ENCODE assay signal across 9 cellular contexts in the genomic region with DNA sequence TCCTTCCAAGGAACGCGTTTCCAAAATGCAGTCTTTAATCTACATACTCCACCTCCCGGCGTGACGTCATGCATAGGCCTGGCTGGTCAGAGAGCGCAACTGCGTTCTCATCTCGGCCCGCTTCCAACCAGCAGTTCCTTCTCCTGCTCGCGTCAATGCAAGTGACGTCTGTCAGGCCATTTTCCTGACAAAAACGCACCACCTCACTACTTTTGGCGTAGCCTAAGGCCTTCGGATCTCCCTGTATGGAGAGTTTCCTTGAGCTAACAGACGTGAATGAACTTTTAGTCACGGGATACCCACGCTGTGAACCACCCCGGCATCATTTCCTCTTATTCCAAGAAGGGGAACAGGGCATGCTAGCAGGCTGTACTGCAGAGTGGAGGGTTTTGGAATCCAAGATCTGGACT. TPM values are rescaled to one million over a fixed set of nuclear protein-coding genes. Genes with fewer than 3 reads are reported as not detected.
DNase-seq lines count a peak whose midpoint lies in the region; ATAC-seq and TF ChIP-seq lines count a peak whose summit lies in the region.
"Had no signal": no experiment of that assay in that cellular context is flagged by ENCODE, and none has a peak within 500 bp of the region (broad histone marks: within the 10 kb centered on the region; RNA-seq: fewer than 3 reads in every experiment).

No MANE protein-coding gene starts in this region.

- no peaks in the 10 kb centered on the region for H3K27me3 ChIP-seq in mammary epithelial cell (ENCODE audit: insufficient read depth, low read length)

- H3K4me1 ChIP-seq in mammary epithelial cell (ENCODE audit: insufficient read depth, low read length) = peaks cover 6% of the 10 kb centered on the region

- CTCF ChIA-PET in mammary epithelial cell (lab: Charles Lee; ENCODE audit: low non-redundant PET) = no interaction called here

- intact Hi-C loops in mammary epithelial cell (cut with micrococcal nuclease) = no loop called here

- TF ChIP-seq CTCF in mammary epithelial cell (conservative IDR thresholded peaks at IDR 0.05 in 1 of 2, IDR thresholded peaks at IDR 0.05 in 1 of 2; ENCODE audit: extremely low read depth in 1 of 2, insufficient read depth in 1 of 2, low read depth in 1 of 2, low read length in 2 of 2) (no peak), foreskin fibroblast (IDR thresholded peaks at IDR 0.05; ENCODE audit: low read depth, low read length) (no peak)

- in situ Hi-C loops in T47D (cut with HindIII; ENCODE audit: low pct_unique_long_range_greater_than_20kb, low sequenced_read_pairs) = no loop called here
- in situ Hi-C loops in mammary epithelial cell (cut with MboI; ENCODE audit: low sequenced_read_pairs in 2 of 2) = no loop called here

- no peak overlapping the region for H3K4me2 ChIP-seq in mammary epithelial cell (ENCODE audit: insufficient read depth, low read depth, low read length)

- no peak overlapping the region for H3K4me3 ChIP-seq in mammary epithelial cell (replicated peaks in 1 of 3; ENCODE audit: insufficient read depth in 1 of 3, low read depth in 2 of 3, low read length in 3 of 3)
- no peak overlapping the region for H3K4me3 ChIP-seq in foreskin fibroblast (ENCODE audit: low read depth in 1 of 2, low read length in 2 of 2)

- no peak overlapping the region for H3K27ac ChIP-seq in mammary epithelial cell (ENCODE audit: insufficient read depth, low read depth, low read length)

- no peaks in the 10 kb centered on the region for H3K79me2 ChIP-seq in mammary epithelial cell (ENCODE audit: insufficient read depth, low read length)

- WGBS in mammary epithelial cell (ENCODE audit: low coverage, missing lambda C conversion rate) = 55% methylated on average over 18 of the region's 19 CpGs

- no peak for ATAC-seq in HG02938 (IDR thresholded peaks at IDR 0.05; ENCODE audit: unreplicated experiment)
- no peak for ATAC-seq in HG02852 (IDR thresholded peaks at IDR 0.05; ENCODE audit: unreplicated experiment)
- no peak for ATAC-seq in GM19463 (IDR thresholded peaks at IDR 0.05; ENCODE audit: unreplicated experiment)

- peak; percentile 44 to 96 for DNase-seq in T47D (ENCODE audit: low read depth in 1 of 2, low spot score in 1 of 2)
- DNase-seq in mammary epithelial cell = no peak
- peak; percentile 31 for DNase-seq in activated T-cell treated with anti-CD3 and anti-CD28 coated beads, Interleukin-2, amount 50 U/mL, for 1 hour
- peak; percentile 37 to 64 for DNase-seq in foreskin fibroblast
- peak; percentile 28 for DNase-seq in putamen (ENCODE audit: low spot score)
- DNase-seq: DND-41 had no signal

- no peaks in the 10 kb centered on the region for H4K20me1 ChIP-seq in mammary epithelial cell (ENCODE audit: insufficient read depth, low read length)

- H3K9ac ChIP-seq in mammary epithelial cell (ENCODE audit: insufficient read depth, low read length) = no peak overlapping the region

- no TSS peak for BruUV-seq in mammary epithelial cell (replicated peaks; lab: Mats Ljungman, UMichigan)

- dilution Hi-C loops in mammary epithelial cell (cut with HindIII; ENCODE audit: low sequenced_read_pairs) = no loop called here

- no peaks in the 10 kb centered on the region for H3K9me3 ChIP-seq in mammary epithelial cell (replicated peaks; ENCODE audit: insufficient read depth, low read length)

- H2AFZ ChIP-seq in mammary epithelial cell (ENCODE audit: low read depth, low read length) = no peak overlapping the region

- no peaks in the 10 kb centered on the region for H3K36me3 ChIP-seq in mammary epithelial cell (ENCODE audit: insufficient read depth, low read length)

RNA-seq across cellular contexts. Expression of a gene that starts 25.0 kb away (rescaled TPM):
- total RNA-seq in mammary epithelial cell = under 1 TPM; under 0.01 to 0.38 TPM
- polyA plus RNA-seq in mammary epithelial cell = 0.03 TPM
- not detected for polyA minus RNA-seq in mammary epithelial cell

RNA-seq across cellular contexts. Expression of a gene that starts 25.5 kb away (rescaled TPM):
- total RNA-seq in mammary epithelial cell = 10 to 100 TPM; 20.8 to 55.6 TPM
- 40.9 TPM for polyA plus RNA-seq in mammary epithelial cell
- polyA minus RNA-seq in mammary epithelial cell = 67.8 TPM
